Comparison of ENCODE assay signal across 9 cellular contexts in genomic region chr6:154371337-154371736, GRCh38. TPM values are rescaled to one million over a fixed set of nuclear protein-coding genes. Genes with fewer than 3 reads are reported as not detected.
"Had no signal": no experiment of that assay in that cellular context is flagged by ENCODE, and none has a peak within 500 bp of the region (broad histone marks: within the 10 kb centered on the region; RNA-seq: fewer than 3 reads in every experiment).

No MANE protein-coding gene starts in this region.

- H3K36me3 ChIP-seq: cardiac muscle cell, gastrocnemius medialis, heart right ventricle, thyroid gland had no signal

- H3K9me3 Mint-ChIP-seq: activated naive CD4-positive, alpha-beta T cell treated with anti-CD3 and anti-CD28 coated beads for 36 hours; stimulated activated effector memory CD8-positive, alpha-beta T cell treated with anti-CD3 and anti-CD28 coated beads, Interleukin-12 subunit alpha, Interleukin-12 subunit beta, amount 100 ng/mL, for 72 hours had no signal

- H3K27ac Mint-ChIP-seq: activated naive CD4-positive, alpha-beta T cell treated with anti-CD3 and anti-CD28 coated beads for 36 hours; stimulated activated effector memory CD8-positive, alpha-beta T cell treated with anti-CD3 and anti-CD28 coated beads, Interleukin-12 subunit alpha, Interleukin-12 subunit beta, amount 100 ng/mL, for 72 hours; WTC11 had no signal

- ATAC-seq: gastrocnemius medialis; stimulated activated effector memory CD8-positive, alpha-beta T cell treated with anti-CD3 and anti-CD28 coated beads, Interleukin-12 subunit alpha, Interleukin-12 subunit beta, amount 100 ng/mL, for 72 hours had no signal

- H3K4me1 Mint-ChIP-seq: stimulated activated effector memory CD8-positive, alpha-beta T cell treated with anti-CD3 and anti-CD28 coated beads, Interleukin-12 subunit alpha, Interleukin-12 subunit beta, amount 100 ng/mL, for 72 hours; WTC11 had no signal

- H3K4me3 Mint-ChIP-seq: activated naive CD4-positive, alpha-beta T cell treated with anti-CD3 and anti-CD28 coated beads for 36 hours; stimulated activated effector memory CD8-positive, alpha-beta T cell treated with anti-CD3 and anti-CD28 coated beads, Interleukin-12 subunit alpha, Interleukin-12 subunit beta, amount 100 ng/mL, for 72 hours; WTC11 had no signal

- H3K9me3 ChIP-seq: gastrocnemius medialis, thyroid gland had no signal

- DNase-seq: activated CD4-positive, alpha-beta T cell treated with anti-CD3 and anti-CD28 coated beads for 48 hours; activated naive CD4-positive, alpha-beta T cell treated with anti-CD3 and anti-CD28 coated beads for 36 hours; gastrocnemius medialis; heart right ventricle; thyroid gland had no signal

- H3K36me3 Mint-ChIP-seq: stimulated activated effector memory CD8-positive, alpha-beta T cell treated with anti-CD3 and anti-CD28 coated beads, Interleukin-12 subunit alpha, Interleukin-12 subunit beta, amount 100 ng/mL, for 72 hours; WTC11 had no signal

- H3K27me3 ChIP-seq: cardiac muscle cell, gastrocnemius medialis, heart right ventricle, thyroid gland had no signal

- H3K4me3 ChIP-seq: cardiac muscle cell, gastrocnemius medialis, heart right ventricle, skin epidermis, thyroid gland had no signal

- H3K4me1 ChIP-seq: gastrocnemius medialis had no signal

- H3K27ac ChIP-seq: cardiac muscle cell, gastrocnemius medialis, heart right ventricle, skin epidermis, thyroid gland had no signal

RNA-seq across cellular contexts. Expression of gene IPCEF1, which starts 14.7 kb away (rescaled TPM):
- polyA plus RNA-seq: cardiac muscle cell had no signal
